ENCODE assay signal across 8 cellular contexts in genomic region chrX:41333994-41334865, GRCh38. TPM values are rescaled to one million over a fixed set of nuclear protein-coding genes. Genes with fewer than 3 reads are reported as not detected.
A peak's percentile ranks its signal among the peaks of the same experiment; 100 is the strongest.
DNase-seq lines count a peak whose midpoint lies in the region; ATAC-seq and TF ChIP-seq lines count a peak whose summit lies in the region.

DDX3X (plus strand) TSS chrX:41334162; CDS start chrX:41334253, 91 bp downstream.

- H3K4me3 ChIP-seq in colonic mucosa: peak within 1 kb of the TSS; percentile 80

- peak; percentile 57 for ATAC-seq in GM18868 (IDR thresholded peaks at IDR 0.05; ENCODE audit: unreplicated experiment)
- ATAC-seq in HG03139 (IDR thresholded peaks at IDR 0.05; ENCODE audit: unreplicated experiment): peak; percentile 38
- ATAC-seq in left lobe of liver: peak; percentile 75

- DNase-seq in AG08395 (ENCODE audit: low spot score) (peak; percentile 98), NCI-H345 treated with DMSO at 0.1 percent for 48 hours (lab: John Stamatoyannopoulos, UW; ENCODE audit: unreplicated experiment) (peak; percentile 89), colonic mucosa (peak; percentile 94), left lobe of liver (ENCODE audit: low spot score) (peak; percentile 85)
- DNase-seq in activated CD4-positive, alpha-beta T cell treated with anti-CD3 and anti-CD28 coated beads, Interleukin-2, amount 10 ng/mL, durations not matched to agents 24 days and 14 days: peak; percentile 95
- DNase-seq in stimulated activated CD4-positive, alpha-beta T cell treated with anti-CD3 and anti-CD28 coated beads, Interleukin-2, amount 100 ng/mL, for 4 hours (ENCODE audit: low read depth): peak; percentile 78

- H3K27me3 Mint-ChIP-seq in activated CD4-positive, alpha-beta T cell treated with anti-CD3 and anti-CD28 coated beads, Interleukin-2, amount 10 ng/mL, durations not matched to agents 24 days and 14 days: no peaks in the 10 kb centered on the region

- no peaks in the 10 kb centered on the region for H3K9me3 Mint-ChIP-seq in activated CD4-positive, alpha-beta T cell treated with anti-CD3 and anti-CD28 coated beads, Interleukin-2, amount 10 ng/mL, durations not matched to agents 24 days and 14 days

- peak within 1 kb of the TSS; percentile 100 for H3K9ac ChIP-seq in colonic mucosa (ENCODE audit: low read depth in 2 of 2, low read length in 2 of 2)

- H3K27ac Mint-ChIP-seq in activated CD4-positive, alpha-beta T cell treated with anti-CD3 and anti-CD28 coated beads, Interleukin-2, amount 10 ng/mL, durations not matched to agents 24 days and 14 days: peak within 1 kb of the TSS; percentile 100

- peaks cover 27% of the 10 kb centered on the region for H3K4me1 Mint-ChIP-seq in activated CD4-positive, alpha-beta T cell treated with anti-CD3 and anti-CD28 coated beads, Interleukin-2, amount 10 ng/mL, durations not matched to agents 24 days and 14 days

- peak; percentile 23 for TF ChIP-seq CTCF in colonic mucosa (IDR thresholded peaks at IDR 0.05)

- peaks cover 42% of the 10 kb centered on the region for H3K36me3 Mint-ChIP-seq in activated CD4-positive, alpha-beta T cell treated with anti-CD3 and anti-CD28 coated beads, Interleukin-2, amount 10 ng/mL, durations not matched to agents 24 days and 14 days (ENCODE audit: low read depth)

- no peaks in the 10 kb centered on the region for H3K9me3 ChIP-seq in colonic mucosa

- intact Hi-C loops in activated CD4-positive, alpha-beta T cell treated with anti-CD3 and anti-CD28 coated beads, Interleukin-2, amount 10 ng/mL, durations not matched to agents 24 days and 14 days (cut with micrococcal nuclease): loop anchor here (1.0 to 5.0 kb wide), 4 partner anchors 178 to 687 kb away; partner anchors contain the start of genes CASK and CXorf38
- intact Hi-C loops in colonic mucosa (cut with DNase I): no loop called here

- H3K27ac ChIP-seq in colonic mucosa: peak within 1 kb of the TSS; percentile 92

- H3K4me1 ChIP-seq in colonic mucosa: peaks cover 6% of the 10 kb centered on the region

- H3K27me3 ChIP-seq in colonic mucosa: no peaks in the 10 kb centered on the region

- peak within 1 kb of the TSS; percentile 98 for H3K4me3 Mint-ChIP-seq in activated CD4-positive, alpha-beta T cell treated with anti-CD3 and anti-CD28 coated beads, Interleukin-2, amount 10 ng/mL, durations not matched to agents 24 days and 14 days

- H3K36me3 ChIP-seq in colonic mucosa: no peaks in the 10 kb centered on the region

RNA-seq across cellular contexts. Expression of gene DDX3X, which starts in this region (rescaled TPM):
- total RNA-seq in activated CD4-positive, alpha-beta T cell treated with anti-CD3 and anti-CD28 coated beads, Interleukin-2, amount 10 ng/mL, durations not matched to agents 24 days and 14 days: 307 and 313 TPM in 2 replicates
- 100 to 1,000 TPM; 192 to 318 TPM for total RNA-seq in colonic mucosa
- 92.3 TPM for total RNA-seq in left lobe of liver

Comparison
In these comparisons a context has a peak if more than half of its experiments do, and no peak if none do; other contexts are left out.
1. Peak in every context shown above with its lines: DNase-seq, ATAC-seq, H3K4me3 ChIP-seq and H3K27ac ChIP-seq.